Comparison of ENCODE assay signal across 2 cellular contexts in the genomic region with DNA sequence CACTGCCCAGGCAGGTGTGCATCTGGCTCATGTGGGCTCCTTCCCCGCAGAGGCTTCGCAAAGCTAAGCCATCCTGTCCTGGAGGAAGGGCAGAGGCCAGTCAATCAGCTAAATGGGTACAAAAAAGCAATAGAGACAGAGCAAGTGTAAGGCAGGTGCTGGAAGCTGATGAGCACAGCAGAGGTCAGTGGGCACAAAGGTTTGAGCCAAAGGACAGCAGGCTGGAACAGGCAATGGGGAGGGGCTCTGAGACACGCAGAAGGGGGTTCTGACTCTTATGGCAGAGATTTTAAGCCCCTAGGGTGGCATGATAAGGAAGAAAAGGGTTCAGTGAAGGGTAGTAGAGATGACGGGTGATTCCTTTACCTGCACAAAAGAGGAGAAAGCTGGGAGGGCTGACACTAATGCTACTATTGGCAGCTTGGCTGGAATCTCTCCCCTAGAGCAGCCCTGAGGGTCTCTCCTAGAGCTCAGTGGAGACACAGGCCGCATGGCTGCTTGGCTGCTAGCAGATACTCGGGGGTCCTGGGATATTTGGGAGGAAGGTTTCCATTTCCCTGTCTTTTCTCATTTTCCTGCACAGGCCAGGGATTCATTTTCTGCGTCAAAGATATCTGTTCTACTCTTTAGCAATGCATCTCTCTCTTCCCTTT.
TF ChIP-seq lines count a peak whose summit lies in the region.

No MANE protein-coding gene starts in this region.

TF ChIP-seq in SK-N-SH, 30 proteins besides CTCF, POLR2A, EP300 and RAD21 (continued from another document):
- TF ChIP-seq, protein P1, sequence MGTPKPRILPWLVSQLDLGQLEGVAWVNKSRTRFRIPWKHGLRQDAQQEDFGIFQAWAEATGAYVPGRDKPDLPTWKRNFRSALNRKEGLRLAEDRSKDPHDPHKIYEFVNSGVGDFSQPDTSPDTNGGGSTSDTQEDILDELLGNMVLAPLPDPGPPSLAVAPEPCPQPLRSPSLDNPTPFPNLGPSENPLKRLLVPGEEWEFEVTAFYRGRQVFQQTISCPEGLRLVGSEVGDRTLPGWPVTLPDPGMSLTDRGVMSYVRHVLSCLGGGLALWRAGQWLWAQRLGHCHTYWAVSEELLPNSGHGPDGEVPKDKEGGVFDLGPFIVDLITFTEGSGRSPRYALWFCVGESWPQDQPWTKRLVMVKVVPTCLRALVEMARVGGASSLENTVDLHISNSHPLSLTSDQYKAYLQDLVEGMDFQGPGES (IDR thresholded peaks at IDR 0.05; ENCODE audit: low read depth, low read length), result no peak

TF ChIP-seq in SK-N-SH treated with all-trans-retinoic acid at 6 μM for 48 hours, 23 proteins besides CTCF, POLR2A, EP300 and RAD21 (continued from another document):
- TF ChIP-seq OSR1 (CRISPR knock-in tag; IDR thresholded peaks at IDR 0.05) (no peak), SNAI2 (CRISPR knock-in tag; IDR thresholded peaks at IDR 0.05) (no peak), ISL1 (CRISPR knock-in tag; IDR thresholded peaks at IDR 0.05) (no peak), ZFP30 (CRISPR knock-in tag; IDR thresholded peaks at IDR 0.05) (no peak), BACH2 (CRISPR knock-in tag; IDR thresholded peaks at IDR 0.05; ENCODE audit: borderline replicate concordance) (no peak), ZNF70 (CRISPR knock-in tag; IDR thresholded peaks at IDR 0.05) (no peak), RARB (CRISPR knock-in tag; IDR thresholded peaks at IDR 0.05) (no peak)
- TF ChIP-seq, protein P2, sequence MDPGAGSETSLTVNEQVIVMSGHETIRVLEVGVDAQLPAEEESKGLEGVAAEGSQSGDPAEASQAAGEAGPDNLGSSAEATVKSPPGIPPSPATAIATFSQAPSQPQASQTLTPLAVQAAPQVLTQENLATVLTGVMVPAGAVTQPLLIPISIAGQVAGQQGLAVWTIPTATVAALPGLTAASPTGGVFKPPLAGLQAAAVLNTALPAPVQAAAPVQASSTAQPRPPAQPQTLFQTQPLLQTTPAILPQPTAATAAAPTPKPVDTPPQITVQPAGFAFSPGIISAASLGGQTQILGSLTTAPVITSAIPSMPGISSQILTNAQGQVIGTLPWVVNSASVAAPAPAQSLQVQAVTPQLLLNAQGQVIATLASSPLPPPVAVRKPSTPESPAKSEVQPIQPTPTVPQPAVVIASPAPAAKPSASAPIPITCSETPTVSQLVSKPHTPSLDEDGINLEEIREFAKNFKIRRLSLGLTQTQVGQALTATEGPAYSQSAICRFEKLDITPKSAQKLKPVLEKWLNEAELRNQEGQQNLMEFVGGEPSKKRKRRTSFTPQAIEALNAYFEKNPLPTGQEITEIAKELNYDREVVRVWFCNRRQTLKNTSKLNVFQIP (CRISPR knock-in tag; IDR thresholded peaks at IDR 0.05; ENCODE audit: borderline replicate concordance, low read depth), result no peak
- TF ChIP-seq, protein P3, sequence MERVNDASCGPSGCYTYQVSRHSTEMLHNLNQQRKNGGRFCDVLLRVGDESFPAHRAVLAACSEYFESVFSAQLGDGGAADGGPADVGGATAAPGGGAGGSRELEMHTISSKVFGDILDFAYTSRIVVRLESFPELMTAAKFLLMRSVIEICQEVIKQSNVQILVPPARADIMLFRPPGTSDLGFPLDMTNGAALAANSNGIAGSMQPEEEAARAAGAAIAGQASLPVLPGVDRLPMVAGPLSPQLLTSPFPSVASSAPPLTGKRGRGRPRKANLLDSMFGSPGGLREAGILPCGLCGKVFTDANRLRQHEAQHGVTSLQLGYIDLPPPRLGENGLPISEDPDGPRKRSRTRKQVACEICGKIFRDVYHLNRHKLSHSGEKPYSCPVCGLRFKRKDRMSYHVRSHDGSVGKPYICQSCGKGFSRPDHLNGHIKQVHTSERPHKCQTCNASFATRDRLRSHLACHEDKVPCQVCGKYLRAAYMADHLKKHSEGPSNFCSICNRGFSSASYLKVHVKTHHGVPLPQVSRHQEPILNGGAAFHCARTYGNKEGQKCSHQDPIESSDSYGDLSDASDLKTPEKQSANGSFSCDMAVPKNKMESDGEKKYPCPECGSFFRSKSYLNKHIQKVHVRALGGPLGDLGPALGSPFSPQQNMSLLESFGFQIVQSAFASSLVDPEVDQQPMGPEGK (CRISPR knock-in tag; IDR thresholded peaks at IDR 0.05; ENCODE audit: borderline replicate concordance), result no peak
- TF ChIP-seq, protein P4, sequence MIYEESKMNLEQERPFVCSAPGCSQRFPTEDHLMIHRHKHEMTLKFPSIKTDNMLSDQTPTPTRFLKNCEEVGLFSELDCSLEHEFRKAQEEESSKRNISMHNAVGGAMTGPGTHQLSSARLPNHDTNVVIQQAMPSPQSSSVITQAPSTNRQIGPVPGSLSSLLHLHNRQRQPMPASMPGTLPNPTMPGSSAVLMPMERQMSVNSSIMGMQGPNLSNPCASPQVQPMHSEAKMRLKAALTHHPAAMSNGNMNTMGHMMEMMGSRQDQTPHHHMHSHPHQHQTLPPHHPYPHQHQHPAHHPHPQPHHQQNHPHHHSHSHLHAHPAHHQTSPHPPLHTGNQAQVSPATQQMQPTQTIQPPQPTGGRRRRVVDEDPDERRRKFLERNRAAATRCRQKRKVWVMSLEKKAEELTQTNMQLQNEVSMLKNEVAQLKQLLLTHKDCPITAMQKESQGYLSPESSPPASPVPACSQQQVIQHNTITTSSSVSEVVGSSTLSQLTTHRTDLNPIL (CRISPR knock-in tag; IDR thresholded peaks at IDR 0.05; ENCODE audit: low read depth), result no peak
